In genomic region chr9:69985971-69986370, GRCh38 we compare ENCODE assay signal across 20 cellular contexts. TPM values are rescaled to one million over a fixed set of nuclear protein-coding genes. Genes with fewer than 3 reads are reported as not detected.
A peak's percentile ranks its signal among the peaks of the same experiment; 100 is the strongest.
DNase-seq lines count a peak whose midpoint lies in the region; ATAC-seq, FAIRE-seq and TF ChIP-seq lines count a peak whose summit lies in the region.
"Had no signal": no experiment of that assay in that cellular context is flagged by ENCODE, and none has a peak within 500 bp of the region (broad histone marks: within the 10 kb centered on the region; RNA-seq: fewer than 3 reads in every experiment).

No MANE protein-coding gene starts in this region.

- FAIRE-seq in bronchial epithelial cell (lab: Jason Lieb, UNC) = no peak
- FAIRE-seq: GM12892, HTR-8/SVneo, K562 had no signal

- H3K9me3 ChIP-seq in mammary epithelial cell (replicated peaks; ENCODE audit: insufficient read depth, low read length) (no peaks in the 10 kb centered on the region), upper lobe of right lung (no peaks in the 10 kb centered on the region)
- H3K9me3 ChIP-seq: BLaER1 had no signal

- H3K27ac ChIP-seq in mammary epithelial cell (ENCODE audit: insufficient read depth, low read depth, low read length) (no peak overlapping the region), upper lobe of right lung (no peak overlapping the region)
- H3K27ac ChIP-seq: BLaER1 had no signal

- in situ Hi-C loops in mammary epithelial cell (cut with MboI; ENCODE audit: low sequenced_read_pairs in 2 of 2) = no loop called here

- peaks cover 7% of the 10 kb centered on the region for H3K4me1 Mint-ChIP-seq in MCF 10A (ENCODE audit: insufficient read depth, unreplicated experiment)

- no peak overlapping the region for H3K9ac ChIP-seq in mammary epithelial cell (ENCODE audit: insufficient read depth, low read length)
- H3K9ac ChIP-seq: BLaER1 had no signal

- DNase-seq in MCF 10A (ENCODE audit: unreplicated experiment) (peak; percentile 35), mammary epithelial cell (no peak), bronchial epithelial cell (ENCODE audit: low read depth) (peak; percentile 35), fibroblast of gingiva (ENCODE audit: low read depth) (peak; percentile 53), C1 segment of cervical spinal cord (lab: John Stamatoyannopoulos, UW) (no peak), upper lobe of right lung (no peak)
- DNase-seq: 8988T; Calu3; CD8-positive, alpha-beta T cell; GDM1; GOT3; H7; IMR-90 had no signal

- no peak overlapping the region for H3K4me3 Mint-ChIP-seq in MCF 10A (ENCODE audit: unreplicated experiment)
- H3K4me3 Mint-ChIP-seq: CD8-positive, alpha-beta T cell had no signal

- no peak for TF ChIP-seq CTCF in MCF 10A (IDR thresholded peaks at IDR 0.05; ENCODE audit: unreplicated experiment)
- TF ChIP-seq CTCF in mammary epithelial cell (conservative IDR thresholded peaks at IDR 0.05 in 1 of 2, IDR thresholded peaks at IDR 0.05 in 1 of 2; ENCODE audit: extremely low read depth in 1 of 2, insufficient read depth in 1 of 2, low read depth in 1 of 2, low read length in 2 of 2) = no peak
- TF ChIP-seq CTCF in bronchial epithelial cell (IDR thresholded peaks at IDR 0.05; ENCODE audit: insufficient read depth, low read length, severe bottlenecking) = no peak
- TF ChIP-seq CTCF in upper lobe of right lung (IDR thresholded peaks at IDR 0.05) = no peak

- no peak overlapping the region for H2AFZ ChIP-seq in mammary epithelial cell (ENCODE audit: low read depth, low read length)

- no peak overlapping the region for H3K4me3 ChIP-seq in mammary epithelial cell (replicated peaks in 1 of 3; ENCODE audit: insufficient read depth in 1 of 3, low read depth in 2 of 3, low read length in 3 of 3)
- no peak overlapping the region for H3K4me3 ChIP-seq in bronchial epithelial cell (ENCODE audit: low read depth, low read length)
- no peak overlapping the region for H3K4me3 ChIP-seq in upper lobe of right lung
- H3K4me3 ChIP-seq: BLaER1, K562 had no signal

- H4K20me1 ChIP-seq in mammary epithelial cell (ENCODE audit: insufficient read depth, low read length) = no peaks in the 10 kb centered on the region
- H4K20me1 ChIP-seq: BLaER1 had no signal

- peaks cover 6% of the 10 kb centered on the region for H3K4me1 ChIP-seq in mammary epithelial cell (ENCODE audit: insufficient read depth, low read length)
- peaks cover 3% of the 10 kb centered on the region for H3K4me1 ChIP-seq in upper lobe of right lung
- H3K4me1 ChIP-seq: BLaER1 had no signal

- intact Hi-C loops in MCF 10A (cut with micrococcal nuclease) (no loop called here), mammary epithelial cell (cut with micrococcal nuclease) (no loop called here), upper lobe of right lung (cut with DNase I) (no loop called here)

- POLR2A ChIA-PET in MCF 10A (lab: Yijun Ruan, JAX) = no interaction called here

- BruUV-seq in MCF 10A (replicated peaks; lab: Mats Ljungman, UMichigan) = no TSS peak
- no TSS peak for BruUV-seq in mammary epithelial cell (replicated peaks; lab: Mats Ljungman, UMichigan)

- ATAC-seq in GM18517 (IDR thresholded peaks at IDR 0.05; ENCODE audit: unreplicated experiment) (no peak), HG02623 (IDR thresholded peaks at IDR 0.05; ENCODE audit: unreplicated experiment) (no peak), upper lobe of right lung (no peak)
- ATAC-seq: CD8-positive, alpha-beta T cell; K562 had no signal

- no peaks in the 10 kb centered on the region for H3K36me3 Mint-ChIP-seq in MCF 10A (ENCODE audit: insufficient read depth, unreplicated experiment)
- H3K36me3 Mint-ChIP-seq: CD8-positive, alpha-beta T cell had no signal

- H3K79me2 ChIP-seq in mammary epithelial cell (ENCODE audit: insufficient read depth, low read length) = no peaks in the 10 kb centered on the region

- peaks cover 8% of the 10 kb centered on the region for H3K9me3 Mint-ChIP-seq in MCF 10A (ENCODE audit: unreplicated experiment)
- H3K9me3 Mint-ChIP-seq: CD8-positive, alpha-beta T cell had no signal

- H3K4me2 ChIP-seq in mammary epithelial cell (ENCODE audit: insufficient read depth, low read depth, low read length) = no peak overlapping the region
- H3K4me2 ChIP-seq: BLaER1 had no signal

- no peaks in the 10 kb centered on the region for H3K27me3 Mint-ChIP-seq in MCF 10A (ENCODE audit: insufficient read depth, unreplicated experiment)

- H3K27me3 ChIP-seq in mammary epithelial cell (ENCODE audit: insufficient read depth, low read length) (no peaks in the 10 kb centered on the region), bronchial epithelial cell (ENCODE audit: control insufficient read depth, insufficient read depth, low read length) (no peaks in the 10 kb centered on the region), upper lobe of right lung (no peaks in the 10 kb centered on the region)
- H3K27me3 ChIP-seq: BLaER1 had no signal

- 100% methylated on average over 2 of the region's 2 CpGs for WGBS in mammary epithelial cell (ENCODE audit: low coverage, missing lambda C conversion rate)

- CTCF ChIA-PET in MCF 10A (lab: Yijun Ruan, JAX) (interaction anchor here (0.6 to 1.0 kb wide), 5 partner anchors 11 to 125 kb away, joined by 3 to 4 read pairs (median 4); no protein-coding TSS in a partner anchor), mammary epithelial cell (lab: Charles Lee; ENCODE audit: low non-redundant PET) (no interaction called here)

- dilution Hi-C loops in mammary epithelial cell (cut with HindIII; ENCODE audit: low sequenced_read_pairs) = no loop called here

- no peak overlapping the region for H3K27ac Mint-ChIP-seq in MCF 10A (ENCODE audit: low read depth, unreplicated experiment)
- H3K27ac Mint-ChIP-seq: CD8-positive, alpha-beta T cell had no signal

- no peaks in the 10 kb centered on the region for H3K36me3 ChIP-seq in mammary epithelial cell (ENCODE audit: insufficient read depth, low read length)
- no peaks in the 10 kb centered on the region for H3K36me3 ChIP-seq in bronchial epithelial cell (ENCODE audit: control insufficient read depth, insufficient read depth, low read length)
- H3K36me3 ChIP-seq in upper lobe of right lung = no peaks in the 10 kb centered on the region
- H3K36me3 ChIP-seq: BLaER1 had no signal

RNA-seq across cellular contexts. Expression of gene MAMDC2, which starts 57.7 kb away (rescaled TPM):
- total RNA-seq in MCF 10A (2022) (not detected in 2 replicates), mammary epithelial cell (10 to 100 TPM in 1 of 2 donors, 1 to 10 TPM in 1; 8.3 to 33.5 TPM), bronchial epithelial cell (0.26 and 0.53 TPM in 2 replicates), upper lobe of right lung (72.0 TPM)
- polyA plus RNA-seq in mammary epithelial cell = 10.9 TPM
- 13.5 TPM for polyA minus RNA-seq in mammary epithelial cell
- total RNA-seq: A673; CD8-positive, alpha-beta T cell; K562 had no signal

Comparison
In these comparisons a context has a peak if more than half of its experiments do, and no peak if none do; other contexts are left out.
1. DNase-seq: peak in MCF 10A (single experiment), bronchial epithelial cell (single experiment) and fibroblast of gingiva (single experiment); none in mammary epithelial cell (single experiment), C1 segment of cervical spinal cord (0 of 14) and upper lobe of right lung (single experiment).